8 cellular contexts compared by ENCODE assay signal in genomic region chr21:31785237-31786163, GRCh38. TPM values are rescaled to one million over a fixed set of nuclear protein-coding genes. Genes with fewer than 3 reads are reported as not detected.
DNase-seq lines count a peak whose midpoint lies in the region; ATAC-seq, FAIRE-seq and TF ChIP-seq lines count a peak whose summit lies in the region.
"Not testable (repeated sequence)": the region's sequence is repeated elsewhere in the genome, so short reads cannot be mapped to it uniquely, and the experiment has no call there.

No MANE protein-coding gene starts in this region.

- H3K4me1 ChIP-seq in right cardiac atrium (ENCODE audit: control insufficient read depth, insufficient read depth, low read length); pancreas: not testable (repeated sequence)

- peak overlapping the region in 2 of 3 donors; percentile 4 to 65 for H3K27ac Mint-ChIP-seq in IgD-negative memory B cell

- not testable (repeated sequence) for FAIRE-seq in pancreas (lab: Jason Lieb, UNC)

- intact Hi-C loops in right cardiac atrium (cut with DNase I) = loop anchor here (5.0 to 10.0 kb wide), 2 partner anchors 79 to 472 kb away; no protein-coding TSS in a partner anchor
- intact Hi-C loops in pancreas (cut with DNase I) = not testable (repeated sequence)

- not testable (repeated sequence) for H3K4me3 Mint-ChIP-seq in IgD-negative memory B cell

- H3K4me1 Mint-ChIP-seq in IgD-negative memory B cell = peaks cover 10 to 22% (median 21%) of the 10 kb centered on the region in 3 donors

- H3K4me3 ChIP-seq in WI38 (ENCODE audit: low read depth, low read length); right cardiac atrium (ENCODE audit: low read length); pancreas: not testable (repeated sequence)

- in situ Hi-C loops in T47D (cut with HindIII; ENCODE audit: low pct_unique_long_range_greater_than_20kb, low sequenced_read_pairs) = not testable (repeated sequence)

- not testable (repeated sequence) for H3K36me3 ChIP-seq in pancreas

- H3K9me3 ChIP-seq in right cardiac atrium (ENCODE audit: control insufficient read depth, low read length); pancreas: not testable (repeated sequence)

- H3K27ac ChIP-seq in right cardiac atrium (ENCODE audit: low read length); pancreas: not testable (repeated sequence)

- not testable (repeated sequence) for H3K27me3 ChIP-seq in right cardiac atrium (ENCODE audit: control insufficient read depth, insufficient read depth); pancreas

- peak; percentile 83 for DNase-seq in DMS53 (lab: John Stamatoyannopoulos, UW)
- DNase-seq in NCI-H69 (lab: John Stamatoyannopoulos, UW) = peak; percentile 82
- peak; percentile 36 to 86 for DNase-seq in T47D (ENCODE audit: low read depth in 1 of 2, low spot score in 1 of 2)
- DNase-seq in right cardiac atrium = peak; percentile 59 to 72 (median 68)
- peak in 5 of 6 donors; percentile 55 to 78 (median 65) for DNase-seq in pancreas
- peak; percentile 89 for DNase-seq in superior temporal gyrus (ENCODE audit: extremely low spot score)

- not testable (repeated sequence) for H3K9me3 Mint-ChIP-seq in IgD-negative memory B cell

- not testable (repeated sequence) for H3K27me3 Mint-ChIP-seq in IgD-negative memory B cell

- not testable (repeated sequence) for H3K36me3 Mint-ChIP-seq in IgD-negative memory B cell

- TF ChIP-seq CTCF in WI38 (IDR thresholded peaks at IDR 0.05; ENCODE audit: low read depth, low read length) (peak; percentile 63), pancreas (IDR thresholded peaks at IDR 0.05) (peak; percentile 39 to 67 (median 64))

- WGBS in right cardiac atrium = 56% methylated on average over 11 of the region's 11 CpGs
- 30 to 38% methylated on average over 11 of the region's 11 CpGs for WGBS in pancreas, 2 donors

- ATAC-seq in right cardiac atrium (peak; percentile 69 to 72), pancreas (peak; percentile 80 to 93 (median 92))

RNA-seq across cellular contexts. Expression of gene SCAF4, which starts 53.6 kb away (rescaled TPM):
- polyA plus RNA-seq in IgD-negative memory B cell (49.9 TPM), right cardiac atrium (9.7 TPM), pancreas (1 to 10 TPM; 8.2 to 9.3 TPM)
- total RNA-seq in right cardiac atrium (10 to 100 TPM; 17.4 to 22.1 (median 20.3) TPM), pancreas (10 to 100 TPM in 4 of 6 donors, 1 to 10 TPM in 2; 9.6 to 15.1 (median 11.5) TPM)
